21 cellular contexts compared by ENCODE assay signal in genomic region chr2:45007356-45007755, GRCh38. TPM values are rescaled to one million over a fixed set of nuclear protein-coding genes. Genes with fewer than 3 reads are reported as not detected.
DNase-seq lines count a peak whose midpoint lies in the region; ATAC-seq, FAIRE-seq and TF ChIP-seq lines count a peak whose summit lies in the region.
"Had no signal": no experiment of that assay in that cellular context is flagged by ENCODE, and none has a peak within 500 bp of the region (broad histone marks: within the 10 kb centered on the region; RNA-seq: fewer than 3 reads in every experiment).

No MANE protein-coding gene starts in this region.

- H3K4me1 Mint-ChIP-seq in nephron progenitor cell = peaks cover 62% of the 10 kb centered on the region

- no peak overlapping the region for H3K27ac Mint-ChIP-seq in nephron progenitor cell
- H3K27ac Mint-ChIP-seq: activated CD4-positive, alpha-beta memory T cell treated with anti-CD3 and anti-CD28 coated beads, Interleukin-2, amount 10 ng/mL, durations not matched to agents 7 days and 5 days; activated naive CD4-positive, alpha-beta T cell treated with anti-CD3 and anti-CD28 coated beads, Interleukin-2, amount 50 U/mL, for 24 hours; CD14-positive monocyte; stimulated activated memory B cell treated with anti-CD40 and anti-IgM and Interleukin-4, amounts not matched to agents 10 μg/mL and 1 μg/mL and 100 μg/mL, for 72 hours; T-helper 17 cell had no signal

- intact Hi-C loops in cardiac septum (cut with DNase I) = no loop called here
- intact Hi-C loops in vagina (cut with DNase I) = no loop called here

- H3K4me3 Mint-ChIP-seq in nephron progenitor cell = peak overlapping the region; percentile 86

- H3K27me3 Mint-ChIP-seq in nephron progenitor cell (ENCODE audit: low read depth, poor library complexity) = peaks cover 97% of the 10 kb centered on the region

- H3K4me1 ChIP-seq in right atrium auricular region = peaks cover 0 to 64% of the 10 kb centered on the region in 2 donors
- H3K4me1 ChIP-seq in endocrine pancreas (ENCODE audit: control insufficient read depth, insufficient read depth, low read length) = no peaks in the 10 kb centered on the region
- H3K4me1 ChIP-seq in vagina = peaks cover 50% of the 10 kb centered on the region

- peak; percentile 53 for DNase-seq in cardiac septum (ENCODE audit: low spot score)
- no peak for DNase-seq in right atrium auricular region (ENCODE audit: low spot score)
- no peak for DNase-seq in nephron progenitor cell
- no peak for DNase-seq in vagina (ENCODE audit: extremely low spot score in 2 of 2)
- no peak for DNase-seq in nucleus accumbens (lab: John Stamatoyannopoulos, UW)
- no peak for DNase-seq in RCC 7860 (ENCODE audit: low spot score)
- DNase-seq: activated CD4-positive, alpha-beta memory T cell treated with anti-CD3 and anti-CD28 coated beads, Interleukin-2, amount 10 ng/mL, durations not matched to agents 7 days and 5 days; esophagus squamous epithelium; glutamatergic neuron; lower lobe of right lung; MV-4-11; SHP77 treated with DMSO at 0.1 percent for 48 hours; T-helper 17 cell; trophoblast cell; WERI-Rb-1 had no signal

- FAIRE-seq in RCC 7860 (lab: Jason Lieb, UNC) = no peak

- no peak for TF ChIP-seq POLR2A in vagina (IDR thresholded peaks at IDR 0.05)

- no peak for TF ChIP-seq CTCF in right atrium auricular region (IDR thresholded peaks at IDR 0.05)
- TF ChIP-seq CTCF in nephron progenitor cell (IDR thresholded peaks at IDR 0.05) = no peak
- TF ChIP-seq CTCF in vagina (IDR thresholded peaks at IDR 0.05) = no peak

- ATAC-seq in GM19463 (IDR thresholded peaks at IDR 0.05; ENCODE audit: unreplicated experiment) = no peak
- ATAC-seq: lower lobe of right lung; stimulated activated memory B cell treated with anti-CD40 and anti-IgM and Interleukin-4, amounts not matched to agents 10 μg/mL and 1 μg/mL and 100 μg/mL, for 72 hours; T-helper 17 cell had no signal

- H3K36me3 Mint-ChIP-seq in nephron progenitor cell (ENCODE audit: low read depth) = peaks cover 21% of the 10 kb centered on the region
- H3K36me3 Mint-ChIP-seq: activated naive CD4-positive, alpha-beta T cell treated with anti-CD3 and anti-CD28 coated beads, Interleukin-2, amount 50 U/mL, for 24 hours; stimulated activated memory B cell treated with anti-CD40 and anti-IgM and Interleukin-4, amounts not matched to agents 10 μg/mL and 1 μg/mL and 100 μg/mL, for 72 hours had no signal

- peak overlapping the region; percentile 19 for H3K9ac ChIP-seq in endocrine pancreas (ENCODE audit: control insufficient read depth, insufficient read depth, low read length)

- no peaks in the 10 kb centered on the region for H3K9me3 ChIP-seq in right atrium auricular region
- no peaks in the 10 kb centered on the region for H3K9me3 ChIP-seq in endocrine pancreas (ENCODE audit: control insufficient read depth, low read length)
- H3K9me3 ChIP-seq in vagina = no peaks in the 10 kb centered on the region
- H3K9me3 ChIP-seq: esophagus squamous epithelium, lower lobe of right lung had no signal

- no peaks in the 10 kb centered on the region for H3K36me3 ChIP-seq in right atrium auricular region
- H3K36me3 ChIP-seq in endocrine pancreas (ENCODE audit: control insufficient read depth, insufficient read depth, low read length) = peaks cover 4% of the 10 kb centered on the region
- H3K36me3 ChIP-seq in vagina = no peaks in the 10 kb centered on the region
- H3K36me3 ChIP-seq: esophagus squamous epithelium, lower lobe of right lung, WERI-Rb-1 had no signal

- H3K27ac ChIP-seq in right atrium auricular region (no peak overlapping the region), vagina (peak overlapping the region; percentile 42)
- H3K27ac ChIP-seq: esophagus squamous epithelium, lower lobe of right lung, WERI-Rb-1 had no signal

- H3K27me3 ChIP-seq in right atrium auricular region (peaks cover 15 to 32% of the 10 kb centered on the region in 2 donors), endocrine pancreas (ENCODE audit: control insufficient read depth, insufficient read depth, low read length) (peaks cover 4% of the 10 kb centered on the region), vagina (no peaks in the 10 kb centered on the region)

- no peaks in the 10 kb centered on the region for H3K9me3 Mint-ChIP-seq in nephron progenitor cell
- H3K9me3 Mint-ChIP-seq: activated CD4-positive, alpha-beta memory T cell treated with anti-CD3 and anti-CD28 coated beads, Interleukin-2, amount 10 ng/mL, durations not matched to agents 7 days and 5 days; activated naive CD4-positive, alpha-beta T cell treated with anti-CD3 and anti-CD28 coated beads, Interleukin-2, amount 50 U/mL, for 24 hours; stimulated activated memory B cell treated with anti-CD40 and anti-IgM and Interleukin-4, amounts not matched to agents 10 μg/mL and 1 μg/mL and 100 μg/mL, for 72 hours had no signal

- H3K4me3 ChIP-seq in right atrium auricular region (peak overlapping the region in 1 of 2 donors; percentile 55), endocrine pancreas (ENCODE audit: control insufficient read depth, insufficient read depth, low read length) (peak overlapping the region; percentile 61), vagina (peak overlapping the region; percentile 54 to 59)
- H3K4me3 ChIP-seq: esophagus squamous epithelium had no signal

RNA-seq across cellular contexts. Expression of gene SIX2, which starts 1.9 kb away (rescaled TPM):
- total RNA-seq in cardiac septum = 0.89 TPM
- 1 to 10 TPM; 1.1 to 2.3 TPM for total RNA-seq in right atrium auricular region
- total RNA-seq in vagina = 16.7 TPM
- total RNA-seq: A673; activated CD4-positive, alpha-beta memory T cell treated with anti-CD3 and anti-CD28 coated beads, Interleukin-2, amount 10 ng/mL, durations not matched to agents 7 days and 5 days; T-helper 17 cell had no signal
